ENCODE assay signal across 14 cellular contexts in genomic region chr3:66047321-66048050, GRCh38. TPM values are rescaled to one million over a fixed set of nuclear protein-coding genes. Genes with fewer than 3 reads are reported as not detected.
DNase-seq lines count a peak whose midpoint lies in the region; ATAC-seq, FAIRE-seq and TF ChIP-seq lines count a peak whose summit lies in the region.
"Had no signal": no experiment of that assay in that cellular context is flagged by ENCODE, and none has a peak within 500 bp of the region (broad histone marks: within the 10 kb centered on the region; RNA-seq: fewer than 3 reads in every experiment).

No MANE protein-coding gene starts in this region.

- 34 to 39% methylated on average over 6 of the region's 6 CpGs for WGBS in testis, 2 donors

- peak; percentile 48 for FAIRE-seq in H54 (lab: Jason Lieb, UNC)

- H3K4me1 ChIP-seq in ascending aorta = peaks cover 9 to 10% of the 10 kb centered on the region in 2 donors
- H3K4me1 ChIP-seq in testis = peaks cover 9% of the 10 kb centered on the region

- DNase-seq in H54 (ENCODE audit: insufficient read length, low spot score) (no peak), ascending aorta (ENCODE audit: low spot score in 2 of 2) (peak in 1 of 2 donors; percentile 91), hepatic stellate cell (ENCODE audit: low spot score) (peak; percentile 72), testis (peak; percentile 42), activated gamma-delta T cell treated with Interleukin-2 at 50 U/mL for 16 hours (no peak)
- no peak for DNase-seq in stimulated activated CD4-positive, alpha-beta T cell treated with anti-CD3 and anti-CD28 coated beads, Interleukin-15, amount 100 ng/mL, for 24 hours
- no peak for DNase-seq in effector CD8-positive, alpha-beta T cell (lab: John Stamatoyannopoulos, UW)
- DNase-seq: activated CD4-positive, alpha-beta memory T cell treated with anti-CD3 and anti-CD28 coated beads, Interleukin-2, amount 10 ng/mL, durations not matched to agents 7 days and 5 days; DND-41; Kasumi-1; lower lobe of right lung; NCI-H524; retina had no signal

- H3K4me3 ChIP-seq in ascending aorta (peak overlapping the region in 1 of 2 donors; percentile 11), testis (no peak overlapping the region)
- H3K4me3 ChIP-seq: lower lobe of right lung had no signal

- H3K36me3 ChIP-seq in ascending aorta = no peaks in the 10 kb centered on the region
- H3K36me3 ChIP-seq in testis (ENCODE audit: low read depth, missing control alignments) = no peaks in the 10 kb centered on the region
- H3K36me3 ChIP-seq: lower lobe of right lung had no signal

- H3K27ac ChIP-seq in ascending aorta = peak overlapping the region; percentile 43 to 52
- H3K27ac ChIP-seq in testis = no peak overlapping the region
- H3K27ac ChIP-seq: lower lobe of right lung had no signal

- no peak for TF ChIP-seq POLR2A in H54 (IDR thresholded peaks at IDR 0.05; ENCODE audit: low read depth, low read length)
- TF ChIP-seq POLR2A in testis (IDR thresholded peaks at IDR 0.05) = no peak

- H3K9me3 ChIP-seq in ascending aorta (no peaks in the 10 kb centered on the region), testis (no peaks in the 10 kb centered on the region)
- H3K9me3 ChIP-seq: lower lobe of right lung had no signal

- TF ChIP-seq CTCF in ascending aorta (IDR thresholded peaks at IDR 0.05) = no peak
- no peak for TF ChIP-seq CTCF in testis (IDR thresholded peaks at IDR 0.05)

- ATAC-seq in HG03354 (IDR thresholded peaks at IDR 0.05; ENCODE audit: poor library complexity, severe bottlenecking, unreplicated experiment) = no peak

- H3K27me3 ChIP-seq in ascending aorta = no peaks in the 10 kb centered on the region
- H3K27me3 ChIP-seq in testis = no peaks in the 10 kb centered on the region

- intact Hi-C loops in ascending aorta (cut with DNase I) = loop anchor here (10.0 kb wide), 1 partner anchor 873 kb away; no protein-coding TSS in a partner anchor
- intact Hi-C loops in testis (cut with DNase I; ENCODE audit: low total_unique reads) = no loop called here

RNA-seq across cellular contexts. Expression of gene MAGI1, which starts 8.8 kb away (rescaled TPM):
- 28.4 TPM for total RNA-seq in ascending aorta
- 10 to 100 TPM; 55.4 to 56.1 TPM for total RNA-seq in testis
- polyA plus RNA-seq in testis (ENCODE audit: insufficient read depth, low read depth, low replicate concordance) = 60.4 TPM

Comparison
In these comparisons a context has a peak if more than half of its experiments do, and no peak if none do; other contexts are left out.
1. DNase-seq: peak in hepatic stellate cell (single experiment) and testis (single experiment); none in H54 (single experiment), activated gamma-delta T cell treated with Interleukin-2 at 50 U/mL for 16 hours (single experiment), stimulated activated CD4-positive, alpha-beta T cell treated with anti-CD3 and anti-CD28 coated beads, Interleukin-15, amount 100 ng/mL, for 24 hours (single experiment) and effector CD8-positive, alpha-beta T cell (single experiment).
2. H3K27ac ChIP-seq: peak in ascending aorta (2 of 2); none in testis (0 of 2).